ENCODE assay signal across 1 cellular context in genomic region chr5:120516799-120517198, GRCh38.
TF ChIP-seq lines count a peak whose summit lies in the region.

No MANE protein-coding gene starts in this region.

TF ChIP-seq in K562, 482 proteins besides CTCF, POLR2A, EP300 and RAD21 (continued from another document):
- TF ChIP-seq ATF2 (CRISPR knock-in tag; IDR thresholded peaks at IDR 0.05) (no peak), RBM14 (IDR thresholded peaks at IDR 0.05; ENCODE audit: borderline replicate concordance, insufficient read depth, low read depth, low read length) (no peak), ZNF217 (CRISPR knock-in tag; IDR thresholded peaks at IDR 0.05) (no peak)
TF ChIP-seq in K562: peak in this region for 0.
